In the genomic region with DNA sequence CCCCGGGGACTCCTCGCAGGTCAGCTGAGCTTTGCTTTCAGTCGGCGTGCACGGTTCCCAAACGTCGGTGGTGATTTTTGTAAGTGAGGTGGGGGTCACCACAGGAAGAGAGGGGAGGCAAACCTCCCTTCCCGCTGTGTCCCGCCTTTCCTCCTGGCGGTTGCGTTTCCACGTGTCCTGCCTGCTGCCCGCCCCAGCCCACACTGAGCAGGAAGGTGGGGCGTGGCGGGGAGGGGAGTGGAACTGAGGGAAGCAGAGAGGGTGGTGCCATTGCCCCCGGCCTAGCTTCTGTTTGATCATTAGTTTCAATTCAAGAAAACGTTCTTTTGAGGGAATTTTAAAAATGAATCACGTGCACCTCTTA, we compare ENCODE assay signal across 11 cellular contexts. TPM values are rescaled to one million over a fixed set of nuclear protein-coding genes. Genes with fewer than 3 reads are reported as not detected.
DNase-seq lines count a peak whose midpoint lies in the region; ATAC-seq and TF ChIP-seq lines count a peak whose summit lies in the region.
"Had no signal": no experiment of that assay in that cellular context is flagged by ENCODE, and none has a peak within 500 bp of the region (broad histone marks: within the 10 kb centered on the region; RNA-seq: fewer than 3 reads in every experiment).

No MANE protein-coding gene starts in this region.

- H4K5ac ChIP-seq in mesendoderm (ENCODE audit: low read length): no peak overlapping the region

- intact Hi-C loops in activated CD4-positive, alpha-beta memory T cell treated with anti-CD3 and anti-CD28 coated beads for 36 hours (cut with micrococcal nuclease): no loop called here
- intact Hi-C loops in transverse colon (cut with DNase I; ENCODE audit: low total_unique reads): no loop called here

- H3K79me1 ChIP-seq in mesendoderm (ENCODE audit: low read length): no peaks in the 10 kb centered on the region

- no peak overlapping the region for H3K9ac ChIP-seq in mesendoderm (ENCODE audit: low read length)

- H2BK120ac ChIP-seq in mesendoderm (ENCODE audit: low read depth, low read length): no peak overlapping the region

- no peaks in the 10 kb centered on the region for H3K27me3 ChIP-seq in mesendoderm (ENCODE audit: insufficient read depth, low read length, poor library complexity)
- peaks cover 16% of the 10 kb centered on the region for H3K27me3 ChIP-seq in transverse colon

- no peaks in the 10 kb centered on the region for H3K9me3 Mint-ChIP-seq in activated CD4-positive, alpha-beta memory T cell treated with anti-CD3 and anti-CD28 coated beads for 36 hours
- H3K9me3 Mint-ChIP-seq in activated CD4-positive, alpha-beta memory T cell treated with anti-CD3 and anti-CD28 coated beads, Interleukin-2, amount 10 ng/mL, durations not matched to agents 7 days and 5 days: no peaks in the 10 kb centered on the region
- H3K9me3 Mint-ChIP-seq: T-helper 2 cell treated with Interferon-gamma antibody and Interleukin-4, amounts not matched to agents 5 μg/mL and 100 μg/mL, for 36 hours had no signal

- no peak for TF ChIP-seq EP300 in transverse colon (IDR thresholded peaks at IDR 0.05; ENCODE audit: low read depth)

- in situ Hi-C loops in transverse colon (cut with MboI; ENCODE audit: low pct_ligation_motif_present in 1 of 4, low pct_unique_long_range_greater_than_20kb in 1 of 4, low sequenced_read_pairs in 3 of 4): no loop called here

- H3K36me3 Mint-ChIP-seq in activated CD4-positive, alpha-beta memory T cell treated with anti-CD3 and anti-CD28 coated beads for 36 hours: no peaks in the 10 kb centered on the region
- no peaks in the 10 kb centered on the region for H3K36me3 Mint-ChIP-seq in activated CD4-positive, alpha-beta memory T cell treated with anti-CD3 and anti-CD28 coated beads, Interleukin-2, amount 10 ng/mL, durations not matched to agents 7 days and 5 days (ENCODE audit: low read depth)

- peak overlapping the region; percentile 66 for H3K56ac ChIP-seq in mesendoderm (ENCODE audit: low read length)

- no peak for ATAC-seq in GM21576 (IDR thresholded peaks at IDR 0.05; ENCODE audit: unreplicated experiment)

- H3K4me3 ChIP-seq in mesendoderm (ENCODE audit: low read length): no peak overlapping the region
- peak overlapping the region in 3 of 4 donors; percentile 17 to 43 (median 33) for H3K4me3 ChIP-seq in transverse colon

- no CpG with 5 or more reads among the region's 18 CpGs for WGBS in mesendoderm (ENCODE audit: extremely low coverage, insufficient coverage, low lambda C conversion rate)
- WGBS in transverse colon (ENCODE audit: low coverage in 1 of 2), 2 donors: 20 to 39% methylated on average over 1 to 18 of the region's 18 CpGs

- H3K4me2 ChIP-seq in mesendoderm (ENCODE audit: low read length): no peak overlapping the region

- peak overlapping the region; percentile 25 for H3K4me3 Mint-ChIP-seq in activated CD4-positive, alpha-beta memory T cell treated with anti-CD3 and anti-CD28 coated beads for 36 hours
- H3K4me3 Mint-ChIP-seq in activated CD4-positive, alpha-beta memory T cell treated with anti-CD3 and anti-CD28 coated beads, Interleukin-2, amount 10 ng/mL, durations not matched to agents 7 days and 5 days: no peak overlapping the region
- H3K4me3 Mint-ChIP-seq: T-helper 2 cell treated with Interferon-gamma antibody and Interleukin-4, amounts not matched to agents 5 μg/mL and 100 μg/mL, for 36 hours had no signal

- H3K23ac ChIP-seq in mesendoderm (ENCODE audit: low read length): no peak overlapping the region

- H3K4me1 Mint-ChIP-seq in activated CD4-positive, alpha-beta memory T cell treated with anti-CD3 and anti-CD28 coated beads for 36 hours (ENCODE audit: low read depth): peaks cover 10% of the 10 kb centered on the region
- peaks cover 10% of the 10 kb centered on the region for H3K4me1 Mint-ChIP-seq in activated CD4-positive, alpha-beta memory T cell treated with anti-CD3 and anti-CD28 coated beads, Interleukin-2, amount 10 ng/mL, durations not matched to agents 7 days and 5 days

- no peaks in the 10 kb centered on the region for H3K79me2 ChIP-seq in mesendoderm (ENCODE audit: control insufficient read depth, insufficient read depth, low read length)

- H3K27ac ChIP-seq in mesendoderm (ENCODE audit: low read depth, low read length): no peak overlapping the region
- H3K27ac ChIP-seq in transverse colon: peak overlapping the region; percentile 45 to 58 (median 54)

- CTCF ChIA-PET in activated CD4-positive, alpha-beta memory T cell treated with anti-CD3 and anti-CD28 coated beads for 36 hours (lab: Charles Lee): interaction anchor here (1.0 kb wide), 1 partner anchor 102 kb away, joined by 4 read pairs; no protein-coding TSS in a partner anchor
- CTCF ChIA-PET in activated CD4-positive, alpha-beta memory T cell treated with anti-CD3 and anti-CD28 coated beads, Interleukin-2, amount 10 ng/mL, durations not matched to agents 7 days and 5 days (lab: Charles Lee): no interaction called here

- no peak overlapping the region for H3K18ac ChIP-seq in mesendoderm (ENCODE audit: low read length)

- H3K4ac ChIP-seq in mesendoderm (ENCODE audit: low read depth, low read length): no peak overlapping the region

- H3K27ac Mint-ChIP-seq in activated CD4-positive, alpha-beta memory T cell treated with anti-CD3 and anti-CD28 coated beads for 36 hours: no peak overlapping the region
- no peak overlapping the region for H3K27ac Mint-ChIP-seq in activated CD4-positive, alpha-beta memory T cell treated with anti-CD3 and anti-CD28 coated beads, Interleukin-2, amount 10 ng/mL, durations not matched to agents 7 days and 5 days
- H3K27ac Mint-ChIP-seq: T-helper 2 cell treated with Interferon-gamma antibody and Interleukin-4, amounts not matched to agents 5 μg/mL and 100 μg/mL, for 36 hours had no signal

- POLR2A ChIA-PET in activated CD4-positive, alpha-beta memory T cell treated with anti-CD3 and anti-CD28 coated beads for 36 hours (lab: Charles Lee): interaction anchor here (0.6 kb wide), 1 partner anchor 333 kb away, joined by 3 read pairs; no protein-coding TSS in a partner anchor
- POLR2A ChIA-PET in activated CD4-positive, alpha-beta memory T cell treated with anti-CD3 and anti-CD28 coated beads, Interleukin-2, amount 10 ng/mL, durations not matched to agents 7 days and 5 days (lab: Charles Lee): no interaction called here

- DNase-seq in activated CD4-positive, alpha-beta memory T cell treated with anti-CD3 and anti-CD28 coated beads for 36 hours: no peak
- no peak for DNase-seq in activated CD4-positive, alpha-beta memory T cell treated with anti-CD3 and anti-CD28 coated beads, Interleukin-2, amount 10 ng/mL, durations not matched to agents 7 days and 5 days
- DNase-seq in dermis blood vessel endothelial cell: peak; percentile 18
- DNase-seq in mesendoderm: no peak
- DNase-seq in transverse colon: peak; percentile 65
- no peak for DNase-seq in NCI-H2107 treated with DMSO at 0.1 percent for 48 hours (lab: John Stamatoyannopoulos, UW; ENCODE audit: unreplicated experiment)
- DNase-seq in NCI-H774 (lab: John Stamatoyannopoulos, UW): no peak
- DNase-seq: activated T-cell treated with anti-CD3 and anti-CD28 coated beads, Interleukin-2, amount 50 U/mL, for 1 hour; cortex of kidney had no signal

- H2BK15ac ChIP-seq in mesendoderm (replicated peaks; ENCODE audit: low read depth): no peak overlapping the region

- no peak overlapping the region for H4K8ac ChIP-seq in mesendoderm (ENCODE audit: low read depth, low read length)

- no peaks in the 10 kb centered on the region for H3K9me3 ChIP-seq in transverse colon

- H3K4me1 ChIP-seq in mesendoderm (ENCODE audit: control insufficient read depth, low read depth, low read length) (peaks cover 7% of the 10 kb centered on the region), transverse colon (peaks cover 0 to 31% (median 14%) of the 10 kb centered on the region in 4 donors)

- no peak overlapping the region for H2BK5ac ChIP-seq in mesendoderm (ENCODE audit: low read length)

- H3K27me3 Mint-ChIP-seq in activated CD4-positive, alpha-beta memory T cell treated with anti-CD3 and anti-CD28 coated beads for 36 hours: peaks cover 57% of the 10 kb centered on the region
- peaks cover 75% of the 10 kb centered on the region for H3K27me3 Mint-ChIP-seq in activated CD4-positive, alpha-beta memory T cell treated with anti-CD3 and anti-CD28 coated beads, Interleukin-2, amount 10 ng/mL, durations not matched to agents 7 days and 5 days

- no peak overlapping the region for H2AK5ac ChIP-seq in mesendoderm (ENCODE audit: low read length)

- no peak for TF ChIP-seq POLR2A in transverse colon (IDR thresholded peaks at IDR 0.05)

- H3K36me3 ChIP-seq in mesendoderm (ENCODE audit: control insufficient read depth, insufficient read depth, low read length) (no peaks in the 10 kb centered on the region), transverse colon (no peaks in the 10 kb centered on the region)

- peak in 1 of 5 experiments; percentile 3 for TF ChIP-seq CTCF in transverse colon (IDR thresholded peaks at IDR 0.05)

RNA-seq across cellular contexts. Expression of a gene that starts 30.1 kb away (rescaled TPM):
- total RNA-seq in activated CD4-positive, alpha-beta memory T cell treated with anti-CD3 and anti-CD28 coated beads for 36 hours: 10 to 100 TPM; 39.0 to 39.3 TPM
- total RNA-seq in activated CD4-positive, alpha-beta memory T cell treated with anti-CD3 and anti-CD28 coated beads, Interleukin-2, amount 10 ng/mL, durations not matched to agents 7 days and 5 days: 10 to 100 TPM; 45.9 to 46.3 TPM
- total RNA-seq in dermis blood vessel endothelial cell: 166 and 169 TPM in 2 replicates
- 115 TPM for polyA plus RNA-seq in mesendoderm (2013, experiment 1 of 2)
- 113 TPM for polyA plus RNA-seq in mesendoderm (2013, experiment 2 of 2)
- 100 to 1,000 TPM; 148 to 371 (median 204) TPM for total RNA-seq in transverse colon

Comparison
In these comparisons a context has a peak if more than half of its experiments do, and no peak if none do; other contexts are left out.
1. DNase-seq: peak in dermis blood vessel endothelial cell (single experiment) and transverse colon (single experiment); none in activated CD4-positive, alpha-beta memory T cell treated with anti-CD3 and anti-CD28 coated beads for 36 hours (single experiment), activated CD4-positive, alpha-beta memory T cell treated with anti-CD3 and anti-CD28 coated beads, Interleukin-2, amount 10 ng/mL, durations not matched to agents 7 days and 5 days (single experiment), mesendoderm (single experiment), NCI-H2107 treated with DMSO at 0.1 percent for 48 hours (single experiment) and NCI-H774 (single experiment).